In the genomic region with DNA sequence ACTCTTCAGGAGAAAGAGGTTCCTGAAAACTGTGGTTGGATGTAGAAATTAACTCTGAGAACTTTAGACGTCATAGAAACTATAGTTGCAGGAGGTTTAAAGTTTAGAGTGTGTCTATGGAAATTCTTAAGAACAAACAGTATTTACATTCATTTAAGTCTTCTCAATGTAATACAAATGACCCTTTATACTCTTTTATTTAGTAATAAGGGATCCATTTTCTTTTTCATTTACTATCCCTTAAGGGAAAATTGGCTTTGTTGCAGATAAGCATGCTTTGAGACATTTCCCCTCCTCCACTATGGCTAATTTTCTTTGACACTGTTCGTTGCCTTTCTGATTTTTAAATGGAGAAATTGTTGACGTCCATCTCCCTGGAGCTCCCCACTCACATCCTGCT, we compare ENCODE assay signal across 1 cellular context.
TF ChIP-seq lines count a peak whose summit lies in the region.

No MANE protein-coding gene starts in this region.

TF ChIP-seq in GM23338, 12 proteins besides CTCF, POLR2A, EP300 and RAD21:
- TF ChIP-seq, protein P1, sequence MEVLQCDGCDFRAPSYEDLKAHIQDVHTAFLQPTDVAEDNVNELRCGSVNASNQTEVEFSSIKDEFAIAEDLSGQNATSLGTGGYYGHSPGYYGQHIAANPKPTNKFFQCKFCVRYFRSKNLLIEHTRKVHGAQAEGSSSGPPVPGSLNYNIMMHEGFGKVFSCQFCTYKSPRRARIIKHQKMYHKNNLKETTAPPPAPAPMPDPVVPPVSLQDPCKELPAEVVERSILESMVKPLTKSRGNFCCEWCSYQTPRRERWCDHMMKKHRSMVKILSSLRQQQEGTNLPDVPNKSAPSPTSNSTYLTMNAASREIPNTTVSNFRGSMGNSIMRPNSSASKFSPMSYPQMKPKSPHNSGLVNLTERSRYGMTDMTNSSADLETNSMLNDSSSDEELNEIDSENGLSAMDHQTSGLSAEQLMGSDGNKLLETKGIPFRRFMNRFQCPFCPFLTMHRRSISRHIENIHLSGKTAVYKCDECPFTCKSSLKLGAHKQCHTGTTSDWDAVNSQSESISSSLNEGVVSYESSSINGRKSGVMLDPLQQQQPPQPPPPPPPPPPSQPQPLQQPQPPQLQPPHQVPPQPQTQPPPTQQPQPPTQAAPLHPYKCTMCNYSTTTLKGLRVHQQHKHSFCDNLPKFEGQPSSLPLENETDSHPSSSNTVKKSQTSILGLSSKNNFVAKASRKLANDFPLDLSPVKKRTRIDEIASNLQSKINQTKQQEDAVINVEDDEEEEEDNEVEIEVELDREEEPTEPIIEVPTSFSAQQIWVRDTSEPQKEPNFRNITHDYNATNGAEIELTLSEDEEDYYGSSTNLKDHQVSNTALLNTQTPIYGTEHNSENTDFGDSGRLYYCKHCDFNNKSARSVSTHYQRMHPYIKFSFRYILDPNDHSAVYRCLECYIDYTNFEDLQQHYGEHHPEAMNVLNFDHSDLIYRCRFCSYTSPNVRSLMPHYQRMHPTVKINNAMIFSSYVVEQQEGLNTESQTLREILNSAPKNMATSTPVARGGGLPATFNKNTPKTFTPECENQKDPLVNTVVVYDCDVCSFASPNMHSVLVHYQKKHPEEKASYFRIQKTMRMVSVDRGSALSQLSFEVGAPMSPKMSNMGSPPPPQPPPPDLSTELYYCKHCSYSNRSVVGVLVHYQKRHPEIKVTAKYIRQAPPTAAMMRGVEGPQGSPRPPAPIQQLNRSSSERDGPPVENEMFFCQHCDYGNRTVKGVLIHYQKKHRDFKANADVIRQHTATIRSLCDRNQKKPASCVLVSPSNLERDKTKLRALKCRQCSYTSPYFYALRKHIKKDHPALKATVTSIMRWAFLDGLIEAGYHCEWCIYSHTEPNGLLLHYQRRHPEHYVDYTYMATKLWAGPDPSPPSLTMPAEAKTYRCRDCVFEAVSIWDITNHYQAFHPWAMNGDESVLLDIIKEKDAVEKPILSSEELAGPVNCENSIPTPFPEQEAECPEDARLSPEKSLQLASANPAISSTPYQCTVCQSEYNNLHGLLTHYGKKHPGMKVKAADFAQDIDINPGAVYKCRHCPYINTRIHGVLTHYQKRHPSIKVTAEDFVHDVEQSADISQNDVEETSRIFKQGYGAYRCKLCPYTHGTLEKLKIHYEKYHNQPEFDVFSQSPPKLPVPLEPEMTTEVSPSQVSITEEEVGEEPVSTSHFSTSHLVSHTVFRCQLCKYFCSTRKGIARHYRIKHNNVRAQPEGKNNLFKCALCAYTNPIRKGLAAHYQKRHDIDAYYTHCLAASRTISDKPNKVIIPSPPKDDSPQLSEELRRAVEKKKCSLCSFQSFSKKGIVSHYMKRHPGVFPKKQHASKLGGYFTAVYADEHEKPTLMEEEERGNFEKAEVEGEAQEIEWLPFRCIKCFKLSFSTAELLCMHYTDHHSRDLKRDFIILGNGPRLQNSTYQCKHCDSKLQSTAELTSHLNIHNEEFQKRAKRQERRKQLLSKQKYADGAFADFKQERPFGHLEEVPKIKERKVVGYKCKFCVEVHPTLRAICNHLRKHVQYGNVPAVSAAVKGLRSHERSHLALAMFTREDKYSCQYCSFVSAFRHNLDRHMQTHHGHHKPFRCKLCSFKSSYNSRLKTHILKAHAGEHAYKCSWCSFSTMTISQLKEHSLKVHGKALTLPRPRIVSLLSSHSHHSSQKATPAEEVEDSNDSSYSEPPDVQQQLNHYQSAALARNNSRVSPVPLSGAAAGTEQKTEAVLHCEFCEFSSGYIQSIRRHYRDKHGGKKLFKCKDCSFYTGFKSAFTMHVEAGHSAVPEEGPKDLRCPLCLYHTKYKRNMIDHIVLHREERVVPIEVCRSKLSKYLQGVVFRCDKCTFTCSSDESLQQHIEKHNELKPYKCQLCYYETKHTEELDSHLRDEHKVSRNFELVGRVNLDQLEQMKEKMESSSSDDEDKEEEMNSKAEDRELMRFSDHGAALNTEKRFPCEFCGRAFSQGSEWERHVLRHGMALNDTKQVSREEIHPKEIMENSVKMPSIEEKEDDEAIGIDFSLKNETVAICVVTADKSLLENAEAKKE (CRISPR knock-in tag; IDR thresholded peaks at IDR 0.05) = no peak
- TF ChIP-seq EZH2phosphoT487 (IDR thresholded peaks at IDR 0.05; ENCODE audit: unreplicated experiment) (no peak), ZNF331 (CRISPR knock-in tag; IDR thresholded peaks at IDR 0.05; ENCODE audit: low read depth) (no peak), ZNF114 (CRISPR knock-in tag; IDR thresholded peaks at IDR 0.05) (no peak), JUNB (IDR thresholded peaks at IDR 0.05; ENCODE audit: unreplicated experiment) (no peak), STAT1 (IDR thresholded peaks at IDR 0.05; ENCODE audit: unreplicated experiment) (no peak), CREB1 (CRISPR knock-in tag; IDR thresholded peaks at IDR 0.05; ENCODE audit: low read depth) (no peak), NANOG (IDR thresholded peaks at IDR 0.05; ENCODE audit: borderline replicate concordance) (no peak), EZH2 (IDR thresholded peaks at IDR 0.05; ENCODE audit: low read depth, unreplicated experiment) (no peak), POLR2AphosphoS5 (IDR thresholded peaks at IDR 0.05; ENCODE audit: low read depth) (no peak)
- TF ChIP-seq, protein P2, sequence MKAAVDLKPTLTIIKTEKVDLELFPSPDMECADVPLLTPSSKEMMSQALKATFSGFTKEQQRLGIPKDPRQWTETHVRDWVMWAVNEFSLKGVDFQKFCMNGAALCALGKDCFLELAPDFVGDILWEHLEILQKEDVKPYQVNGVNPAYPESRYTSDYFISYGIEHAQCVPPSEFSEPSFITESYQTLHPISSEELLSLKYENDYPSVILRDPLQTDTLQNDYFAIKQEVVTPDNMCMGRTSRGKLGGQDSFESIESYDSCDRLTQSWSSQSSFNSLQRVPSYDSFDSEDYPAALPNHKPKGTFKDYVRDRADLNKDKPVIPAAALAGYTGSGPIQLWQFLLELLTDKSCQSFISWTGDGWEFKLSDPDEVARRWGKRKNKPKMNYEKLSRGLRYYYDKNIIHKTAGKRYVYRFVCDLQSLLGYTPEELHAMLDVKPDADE (IDR thresholded peaks at IDR 0.05) = no peak
- TF ChIP-seq, protein P3, sequence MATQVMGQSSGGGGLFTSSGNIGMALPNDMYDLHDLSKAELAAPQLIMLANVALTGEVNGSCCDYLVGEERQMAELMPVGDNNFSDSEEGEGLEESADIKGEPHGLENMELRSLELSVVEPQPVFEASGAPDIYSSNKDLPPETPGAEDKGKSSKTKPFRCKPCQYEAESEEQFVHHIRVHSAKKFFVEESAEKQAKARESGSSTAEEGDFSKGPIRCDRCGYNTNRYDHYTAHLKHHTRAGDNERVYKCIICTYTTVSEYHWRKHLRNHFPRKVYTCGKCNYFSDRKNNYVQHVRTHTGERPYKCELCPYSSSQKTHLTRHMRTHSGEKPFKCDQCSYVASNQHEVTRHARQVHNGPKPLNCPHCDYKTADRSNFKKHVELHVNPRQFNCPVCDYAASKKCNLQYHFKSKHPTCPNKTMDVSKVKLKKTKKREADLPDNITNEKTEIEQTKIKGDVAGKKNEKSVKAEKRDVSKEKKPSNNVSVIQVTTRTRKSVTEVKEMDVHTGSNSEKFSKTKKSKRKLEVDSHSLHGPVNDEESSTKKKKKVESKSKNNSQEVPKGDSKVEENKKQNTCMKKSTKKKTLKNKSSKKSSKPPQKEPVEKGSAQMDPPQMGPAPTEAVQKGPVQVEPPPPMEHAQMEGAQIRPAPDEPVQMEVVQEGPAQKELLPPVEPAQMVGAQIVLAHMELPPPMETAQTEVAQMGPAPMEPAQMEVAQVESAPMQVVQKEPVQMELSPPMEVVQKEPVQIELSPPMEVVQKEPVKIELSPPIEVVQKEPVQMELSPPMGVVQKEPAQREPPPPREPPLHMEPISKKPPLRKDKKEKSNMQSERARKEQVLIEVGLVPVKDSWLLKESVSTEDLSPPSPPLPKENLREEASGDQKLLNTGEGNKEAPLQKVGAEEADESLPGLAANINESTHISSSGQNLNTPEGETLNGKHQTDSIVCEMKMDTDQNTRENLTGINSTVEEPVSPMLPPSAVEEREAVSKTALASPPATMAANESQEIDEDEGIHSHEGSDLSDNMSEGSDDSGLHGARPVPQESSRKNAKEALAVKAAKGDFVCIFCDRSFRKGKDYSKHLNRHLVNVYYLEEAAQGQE (IDR thresholded peaks at IDR 0.05; ENCODE audit: unreplicated experiment) = no peak
